In genomic region chr22:26666035-26666338, GRCh38 we compare ENCODE assay signal across 10 cellular contexts. TPM values are rescaled to one million over a fixed set of nuclear protein-coding genes. Genes with fewer than 3 reads are reported as not detected.
DNase-seq lines count a peak whose midpoint lies in the region; ATAC-seq and TF ChIP-seq lines count a peak whose summit lies in the region.
"Had no signal": no experiment of that assay in that cellular context is flagged by ENCODE, and none has a peak within 500 bp of the region (broad histone marks: within the 10 kb centered on the region; RNA-seq: fewer than 3 reads in every experiment).

No MANE protein-coding gene starts in this region.

- no peaks in the 10 kb centered on the region for H3K27me3 Mint-ChIP-seq in activated CD4-positive, alpha-beta memory T cell treated with anti-CD3 and anti-CD28 coated beads for 36 hours
- H3K27me3 Mint-ChIP-seq in glutamatergic neuron (ENCODE audit: unreplicated experiment), result peaks cover 16% of the 10 kb centered on the region
- H3K27me3 Mint-ChIP-seq: stimulated activated memory B cell treated with anti-CD40 and anti-IgM and Interleukin-4, amounts not matched to agents 10 μg/mL and 1 μg/mL and 100 μg/mL, for 72 hours had no signal

- POLR2A ChIA-PET in activated CD4-positive, alpha-beta memory T cell treated with anti-CD3 and anti-CD28 coated beads for 36 hours (lab: Charles Lee), result interaction anchor here (1.1 to 1.2 kb wide), 2 partner anchors 9 to 22 kb away, joined by 3 read pairs; no protein-coding TSS in a partner anchor

- peak overlapping the region; percentile 43 for H3K4me3 Mint-ChIP-seq in activated CD4-positive, alpha-beta memory T cell treated with anti-CD3 and anti-CD28 coated beads for 36 hours
- H3K4me3 Mint-ChIP-seq in glutamatergic neuron (ENCODE audit: unreplicated experiment), result no peak overlapping the region

- peaks cover 62% of the 10 kb centered on the region for H3K4me1 Mint-ChIP-seq in activated CD4-positive, alpha-beta memory T cell treated with anti-CD3 and anti-CD28 coated beads for 36 hours (ENCODE audit: low read depth)
- peaks cover 63% of the 10 kb centered on the region for H3K4me1 Mint-ChIP-seq in glutamatergic neuron (ENCODE audit: low read depth, unreplicated experiment)

- ATAC-seq in HG03469 (IDR thresholded peaks at IDR 0.05; ENCODE audit: unreplicated experiment), result no peak

- no peaks in the 10 kb centered on the region for H3K9me3 Mint-ChIP-seq in activated CD4-positive, alpha-beta memory T cell treated with anti-CD3 and anti-CD28 coated beads for 36 hours
- H3K9me3 Mint-ChIP-seq in glutamatergic neuron (ENCODE audit: unreplicated experiment), result peaks cover 20% of the 10 kb centered on the region
- H3K9me3 Mint-ChIP-seq: stimulated activated memory B cell treated with anti-CD40 and anti-IgM and Interleukin-4, amounts not matched to agents 10 μg/mL and 1 μg/mL and 100 μg/mL, for 72 hours had no signal

- H3K27ac Mint-ChIP-seq in activated CD4-positive, alpha-beta memory T cell treated with anti-CD3 and anti-CD28 coated beads for 36 hours, result peak overlapping the region; percentile 92
- H3K27ac Mint-ChIP-seq in glutamatergic neuron (ENCODE audit: unreplicated experiment), result peak overlapping the region; percentile 76

- DNase-seq in AG20443 (ENCODE audit: low spot score) (peak; percentile 55), GM04503 (ENCODE audit: low read depth) (peak; percentile 60), glutamatergic neuron (no peak), mesenteric fat pad (ENCODE audit: low spot score) (no peak), Kasumi-1 (lab: John Stamatoyannopoulos, UW) (no peak)
- DNase-seq in activated CD4-positive, alpha-beta memory T cell treated with anti-CD3 and anti-CD28 coated beads for 36 hours, result no peak

- TF ChIP-seq CTCF in glutamatergic neuron (IDR thresholded peaks at IDR 0.05; ENCODE audit: partially characterized antibody, unreplicated experiment), result no peak

- CTCF ChIA-PET in activated CD4-positive, alpha-beta memory T cell treated with anti-CD3 and anti-CD28 coated beads for 36 hours (lab: Charles Lee), result interaction anchor here (0.6 to 4.6 kb wide), 18 partner anchors 8 to 268 kb away, joined by 3 to 46 read pairs (median 6); partner anchors contain the start of genes HPS4, SRRD, TFIP11 and TPST2

- H3K36me3 Mint-ChIP-seq in activated CD4-positive, alpha-beta memory T cell treated with anti-CD3 and anti-CD28 coated beads for 36 hours, result peaks cover 20% of the 10 kb centered on the region
- no peaks in the 10 kb centered on the region for H3K36me3 Mint-ChIP-seq in glutamatergic neuron (ENCODE audit: unreplicated experiment)
- H3K36me3 Mint-ChIP-seq: stimulated activated memory B cell treated with anti-CD40 and anti-IgM and Interleukin-4, amounts not matched to agents 10 μg/mL and 1 μg/mL and 100 μg/mL, for 72 hours had no signal

- intact Hi-C loops in activated CD4-positive, alpha-beta memory T cell treated with anti-CD3 and anti-CD28 coated beads for 36 hours (cut with micrococcal nuclease), result no loop called here

RNA-seq across cellular contexts. Expression of gene MIAT, which starts 8.6 kb away (rescaled TPM):
- total RNA-seq in activated CD4-positive, alpha-beta memory T cell treated with anti-CD3 and anti-CD28 coated beads for 36 hours, result 10 to 100 TPM; 52.3 to 58.7 TPM
- 1,100 TPM for total RNA-seq in glutamatergic neuron (ENCODE audit: unreplicated experiment)
- 2.5 TPM for total RNA-seq in mesenteric fat pad

RNA-seq across cellular contexts. Expression of gene CRYBA4, which starts 44.2 kb away (rescaled TPM):
- total RNA-seq in activated CD4-positive, alpha-beta memory T cell treated with anti-CD3 and anti-CD28 coated beads for 36 hours, result under 1 TPM in 1 of 2 experiments, not detected in 1; 0.36 TPM
- total RNA-seq in glutamatergic neuron (ENCODE audit: unreplicated experiment) (not detected), mesenteric fat pad (not detected)
- total RNA-seq: bronchial epithelial cell, kidney epithelial cell had no signal

RNA-seq across cellular contexts. Expression of gene CRYBB1, which starts 48.2 kb away (rescaled TPM):
- total RNA-seq in activated CD4-positive, alpha-beta memory T cell treated with anti-CD3 and anti-CD28 coated beads for 36 hours, result under 1 TPM in 1 of 2 experiments, not detected in 1; 0.48 TPM
- not detected for total RNA-seq in glutamatergic neuron (ENCODE audit: unreplicated experiment)
- 2.8 TPM for total RNA-seq in mesenteric fat pad
- total RNA-seq: bronchial epithelial cell, kidney epithelial cell had no signal

Comparison
In these comparisons a context has a peak if more than half of its experiments do, and no peak if none do; other contexts are left out.
1. DNase-seq: peak in AG20443 (single experiment) and GM04503 (single experiment); none in activated CD4-positive, alpha-beta memory T cell treated with anti-CD3 and anti-CD28 coated beads for 36 hours (single experiment), glutamatergic neuron (single experiment), mesenteric fat pad (single experiment) and Kasumi-1 (0 of 2).
2. RNA of gene MIAT, which starts 8.6 kb away (total RNA-seq): 1,100 TPM in glutamatergic neuron (single experiment); 52.3 to 58.7 TPM in activated CD4-positive, alpha-beta memory T cell treated with anti-CD3 and anti-CD28 coated beads for 36 hours and 2.5 TPM in mesenteric fat pad (single experiment); every median in the first group is over 10 times any median in the second.